In genomic region chr19:3627351-3627723, GRCh38 we compare ENCODE assay signal across 8 cellular contexts. TPM values are rescaled to one million over a fixed set of nuclear protein-coding genes. Genes with fewer than 3 reads are reported as not detected.
A peak's percentile ranks its signal among the peaks of the same experiment; 100 is the strongest.
DNase-seq lines count a peak whose midpoint lies in the region; ATAC-seq and TF ChIP-seq lines count a peak whose summit lies in the region.

No MANE protein-coding gene starts in this region.

- peaks cover 18% of the 10 kb centered on the region for H3K4me1 ChIP-seq in OCI-LY7 (ENCODE audit: insufficient read depth, low read length, poor library complexity, severe bottlenecking)
- H3K4me1 ChIP-seq in parathyroid adenoma = no peaks in the 10 kb centered on the region

- H3K9me3 ChIP-seq in CD4-positive, alpha-beta T cell (ENCODE audit: control insufficient read depth, low read length) = no peaks in the 10 kb centered on the region
- H3K9me3 ChIP-seq in OCI-LY7 (ENCODE audit: low read length) = no peaks in the 10 kb centered on the region
- no peaks in the 10 kb centered on the region for H3K9me3 ChIP-seq in parathyroid adenoma (ENCODE audit: control insufficient read depth, low read length)

- DNase-seq in CD4-positive, alpha-beta T cell = no peak
- DNase-seq in OCI-LY7 (ENCODE audit: low spot score) (no peak), dorsolateral prefrontal cortex (no peak), middle frontal gyrus (ENCODE audit: extremely low spot score, low spot score) (no peak), nephron progenitor cell (no peak), GM10248 (ENCODE audit: extremely low spot score) (no peak)

- no peaks in the 10 kb centered on the region for H3K27me3 ChIP-seq in CD4-positive, alpha-beta T cell (ENCODE audit: control insufficient read depth, insufficient read depth, low read length)
- H3K27me3 ChIP-seq in dorsolateral prefrontal cortex = no peaks in the 10 kb centered on the region
- H3K27me3 ChIP-seq in parathyroid adenoma (ENCODE audit: control insufficient read depth, insufficient read depth, low read length) = no peaks in the 10 kb centered on the region

- peaks cover 21% of the 10 kb centered on the region for H3K79me2 ChIP-seq in OCI-LY7 (ENCODE audit: insufficient read depth, low read depth, low read length)
- peaks cover 11% of the 10 kb centered on the region for H3K79me2 ChIP-seq in parathyroid adenoma

- no peak for ATAC-seq in CD4-positive, alpha-beta T cell (ENCODE audit: poor library complexity)
- ATAC-seq in HG02678 (IDR thresholded peaks at IDR 0.05; ENCODE audit: unreplicated experiment) = no peak

- H3K9ac ChIP-seq in parathyroid adenoma = no peak overlapping the region

- peak overlapping the region; percentile 94 for H3K27ac Mint-ChIP-seq in CD4-positive, alpha-beta T cell
- H3K27ac Mint-ChIP-seq in nephron progenitor cell = no peak overlapping the region

- H2AFZ ChIP-seq in OCI-LY7 (ENCODE audit: low read length) (peak overlapping the region; percentile 63; the same call in 1 of the 2 replicates), parathyroid adenoma (peak overlapping the region; percentile 82)

- H3K4me2 ChIP-seq in OCI-LY7 (ENCODE audit: low read length) (peak overlapping the region; percentile 88), parathyroid adenoma (ENCODE audit: low read length) (peak overlapping the region; percentile 44)

- H3K36me3 ChIP-seq in OCI-LY7 (ENCODE audit: insufficient read depth, low read length) = peaks cover 5% of the 10 kb centered on the region; the same call in 1 of the 2 replicates
- no peaks in the 10 kb centered on the region for H3K36me3 ChIP-seq in parathyroid adenoma (ENCODE audit: control insufficient read depth, insufficient read depth, low read length)

- intact Hi-C loops in CD4-positive, alpha-beta T cell (cut with DNase I, micrococcal nuclease) = loop anchor here (1.0 to 2.0 kb wide), 4 partner anchors 55 to 121 kb away; partner anchors contain the start of genes FZR1 (in 1 of the 2), HMG20B (in 1 of the 2) and MFSD12 (in 1 of the 2)
- intact Hi-C loops in OCI-LY7 (cut with micrococcal nuclease; ENCODE audit: unreplicated experiment) (loop anchor here (2.0 to 5.0 kb wide), 2 partner anchors 123 to 135 kb away; partner anchors contain the start of genes APBA3 and MRPL54), dorsolateral prefrontal cortex (cut with DNase I) (no loop called here)

- H3K36me3 Mint-ChIP-seq in CD4-positive, alpha-beta T cell (ENCODE audit: low read depth) = peaks cover 20% of the 10 kb centered on the region
- peaks cover 15% of the 10 kb centered on the region for H3K36me3 Mint-ChIP-seq in nephron progenitor cell (ENCODE audit: low read depth)

- H3K27ac ChIP-seq in CD4-positive, alpha-beta T cell (ENCODE audit: low read depth, low read length) = no peak overlapping the region
- H3K27ac ChIP-seq in OCI-LY7 (ENCODE audit: low read depth, low read length, poor library complexity, severe bottlenecking) = no peak overlapping the region
- peak overlapping the region in 51 of 59 donors; percentile 34 to 100 (median 99) for H3K27ac ChIP-seq in dorsolateral prefrontal cortex
- H3K27ac ChIP-seq in parathyroid adenoma = peak overlapping the region; percentile 86

- H3K4me3 ChIP-seq in OCI-LY7 (ENCODE audit: low read depth, low read length, poor library complexity, severe bottlenecking) = peak overlapping the region; percentile 100
- H3K4me3 ChIP-seq in dorsolateral prefrontal cortex = peak overlapping the region in 57 of 59 donors; percentile 73 to 100 (median 99)
- H3K4me3 ChIP-seq in parathyroid adenoma (ENCODE audit: low read depth, low read length) = peak overlapping the region; percentile 28

- H4K20me1 ChIP-seq in OCI-LY7 (ENCODE audit: insufficient read depth, low read length) = 0 out of 2 replicates have a peak, but pooled peaks cover 11% of the 10 kb centered on the region

- POLR2A ChIA-PET in CD4-positive, alpha-beta T cell (lab: Charles Lee) = interaction anchor here (0.7 to 1.0 kb wide), 4 partner anchors 23 to 1513 kb away, joined by 3 to 6 read pairs (median 4); partner anchors contain the start of gene MRPL54
- POLR2A ChIA-PET in OCI-LY7 (lab: Charles Lee) (interaction anchor here (1.0 to 1.3 kb wide), 2 partner anchors 49 to 148 kb away, joined by 3 to 6 read pairs; partner anchors contain the start of gene SMIM24), GM10248 (lab: Yijun Ruan, JAX) (interaction anchor here (0.6 kb wide), 1 partner anchor 263 kb away, joined by 3 read pairs; no protein-coding TSS in a partner anchor)

- CTCF ChIA-PET in CD4-positive, alpha-beta T cell (lab: Charles Lee) = interaction anchor here (0.9 kb wide), 1 partner anchor 73 kb away, joined by 3 read pairs; the partner anchor contains the start of gene PIP5K1C
- CTCF ChIA-PET in OCI-LY7 (lab: Charles Lee; ENCODE audit: unreplicated experiment) (interaction anchor here (0.6 to 1.0 kb wide), 2 partner anchors 9 to 352 kb away, joined by 4 read pairs; no protein-coding TSS in a partner anchor), GM10248 (lab: Yijun Ruan, JAX) (interaction anchor here (1.6 to 1.9 kb wide), 2 partner anchors 71 to 83 kb away, joined by 3 to 7 read pairs; no protein-coding TSS in a partner anchor)

- no peaks in the 10 kb centered on the region for H3K9me2 ChIP-seq in OCI-LY7 (ENCODE audit: insufficient read depth, low read length)

- peak overlapping the region; percentile 92 for H3K4me3 Mint-ChIP-seq in CD4-positive, alpha-beta T cell
- H3K4me3 Mint-ChIP-seq in nephron progenitor cell = no peak overlapping the region

- no peak for TF ChIP-seq CTCF in CD4-positive, alpha-beta T cell (IDR thresholded peaks at IDR 0.05)
- TF ChIP-seq CTCF in OCI-LY7 (conservative IDR thresholded peaks at IDR 0.05; ENCODE audit: low read length) (no peak), dorsolateral prefrontal cortex (IDR thresholded peaks at IDR 0.05 in 54 of 56, conservative IDR thresholded peaks at IDR 0.05 in 2 of 56; ENCODE audit: low read depth in 1 of 56, partially characterized antibody in 56 of 56) (no peak), parathyroid adenoma (IDR thresholded peaks at IDR 0.05) (no peak), nephron progenitor cell (IDR thresholded peaks at IDR 0.05) (no peak), GM10248 (IDR thresholded peaks at IDR 0.05; ENCODE audit: control extremely low read depth, extremely low read depth, low read depth, missing control alignments) (no peak)

- no TSS peak for BruUV-seq in OCI-LY7 (replicated peaks; lab: Mats Ljungman, UMichigan)

- peaks cover 21% of the 10 kb centered on the region for H3K4me1 Mint-ChIP-seq in CD4-positive, alpha-beta T cell (ENCODE audit: low read depth)
- peaks cover 29% of the 10 kb centered on the region for H3K4me1 Mint-ChIP-seq in nephron progenitor cell

- H3K27me3 Mint-ChIP-seq in CD4-positive, alpha-beta T cell = no peaks in the 10 kb centered on the region
- peaks cover 5% of the 10 kb centered on the region for H3K27me3 Mint-ChIP-seq in nephron progenitor cell (ENCODE audit: low read depth, poor library complexity)

- no peaks in the 10 kb centered on the region for H3K9me3 Mint-ChIP-seq in CD4-positive, alpha-beta T cell
- H3K9me3 Mint-ChIP-seq in nephron progenitor cell = no peaks in the 10 kb centered on the region

RNA-seq across cellular contexts. Expression of gene CACTIN, which starts 0.7 kb away (rescaled TPM):
- total RNA-seq in CD4-positive, alpha-beta T cell = 10 to 100 TPM; 25.8 to 25.9 TPM
- total RNA-seq in OCI-LY7 (2014; rRNA removed; shearing (Covaris generic)) = 35.9 and 38.6 TPM in 2 replicates
- total RNA-seq in OCI-LY7 (2022) (33.0 and 34.2 TPM in 2 replicates), dorsolateral prefrontal cortex (10 to 100 TPM; 18.8 to 43.6 (median 24.6) TPM)

RNA-seq across cellular contexts. Expression of gene TBXA2R, which starts 20.7 kb away (rescaled TPM):
- total RNA-seq in CD4-positive, alpha-beta T cell = under 1 TPM; 0.47 to 0.75 TPM
- not detected in 2 replicates for total RNA-seq in OCI-LY7 (2014; rRNA removed; shearing (Covaris generic))
- total RNA-seq in OCI-LY7 (2022) = not detected in 2 replicates
- 1 to 10 TPM in 80 of 120 experiments, under 1 TPM in 40; 0.36 to 2.7 (median 1.4) TPM for total RNA-seq in dorsolateral prefrontal cortex

RNA-seq across cellular contexts. Expression of gene GIPC3, which starts 42.1 kb away (rescaled TPM):
- 1 to 10 TPM; 1.1 TPM for total RNA-seq in CD4-positive, alpha-beta T cell
- total RNA-seq in OCI-LY7 (2014; rRNA removed; shearing (Covaris generic)) = not detected in 2 replicates
- total RNA-seq in OCI-LY7 (2022) (not detected in 2 replicates), dorsolateral prefrontal cortex (1 to 10 TPM in 27 of 120 experiments, under 1 TPM in 93; 0.13 to 1.7 (median 0.63) TPM)

RNA-seq across cellular contexts. Expression of gene HMG20B, which starts 54.6 kb away (rescaled TPM):
- 10 to 100 TPM; 34.3 to 36.6 TPM for total RNA-seq in CD4-positive, alpha-beta T cell
- total RNA-seq in OCI-LY7 (2014; rRNA removed; shearing (Covaris generic)) = 105 and 119 TPM in 2 replicates
- 91.0 and 108 TPM in 2 replicates for total RNA-seq in OCI-LY7 (2022)
- total RNA-seq in dorsolateral prefrontal cortex = 10 to 100 TPM; 10.1 to 58.3 (median 26.2) TPM

Comparison
In these comparisons a context has a peak if more than half of its experiments do, and no peak if none do; other contexts are left out.
1. H3K27ac ChIP-seq: peak in dorsolateral prefrontal cortex (51 of 59) and parathyroid adenoma (single experiment); none in CD4-positive, alpha-beta T cell (single experiment) and OCI-LY7 (single experiment).
2. H3K4me3 ChIP-seq: peak in every context shown above with its lines; median percentile 100 in OCI-LY7; 99 in dorsolateral prefrontal cortex; 28 in parathyroid adenoma.
3. intact Hi-C loops: an anchor here in CD4-positive, alpha-beta T cell (1.0 to 2.0 kb wide) and OCI-LY7 (2.0 to 5.0 kb wide); none called in dorsolateral prefrontal cortex.